In the genomic region with DNA sequence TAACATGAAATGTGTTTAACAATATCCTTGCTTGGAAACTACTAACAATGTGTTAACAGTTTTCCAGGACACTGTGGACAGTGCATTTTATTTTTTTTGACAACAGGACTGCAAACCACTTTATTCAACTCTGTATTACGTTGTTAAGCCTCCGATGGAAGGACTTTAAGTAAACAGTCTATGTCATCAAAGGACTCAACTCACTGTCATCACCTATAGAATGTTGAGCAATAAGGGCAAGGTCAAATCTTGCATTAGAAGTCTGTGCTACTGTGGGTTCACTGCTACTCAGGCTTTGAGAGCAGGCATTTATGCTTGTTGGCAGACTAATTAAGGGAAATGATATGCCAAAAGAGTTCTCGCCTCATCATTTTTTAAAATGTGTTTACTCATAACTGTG, we compare ENCODE assay signal across 1 cellular context.
TF ChIP-seq lines count a peak whose summit lies in the region.

No MANE protein-coding gene starts in this region.

TF ChIP-seq in HepG2, 621 proteins besides CTCF, POLR2A, EP300 and RAD21 (continued from another document and continues in another):
- TF ChIP-seq, protein P1, sequence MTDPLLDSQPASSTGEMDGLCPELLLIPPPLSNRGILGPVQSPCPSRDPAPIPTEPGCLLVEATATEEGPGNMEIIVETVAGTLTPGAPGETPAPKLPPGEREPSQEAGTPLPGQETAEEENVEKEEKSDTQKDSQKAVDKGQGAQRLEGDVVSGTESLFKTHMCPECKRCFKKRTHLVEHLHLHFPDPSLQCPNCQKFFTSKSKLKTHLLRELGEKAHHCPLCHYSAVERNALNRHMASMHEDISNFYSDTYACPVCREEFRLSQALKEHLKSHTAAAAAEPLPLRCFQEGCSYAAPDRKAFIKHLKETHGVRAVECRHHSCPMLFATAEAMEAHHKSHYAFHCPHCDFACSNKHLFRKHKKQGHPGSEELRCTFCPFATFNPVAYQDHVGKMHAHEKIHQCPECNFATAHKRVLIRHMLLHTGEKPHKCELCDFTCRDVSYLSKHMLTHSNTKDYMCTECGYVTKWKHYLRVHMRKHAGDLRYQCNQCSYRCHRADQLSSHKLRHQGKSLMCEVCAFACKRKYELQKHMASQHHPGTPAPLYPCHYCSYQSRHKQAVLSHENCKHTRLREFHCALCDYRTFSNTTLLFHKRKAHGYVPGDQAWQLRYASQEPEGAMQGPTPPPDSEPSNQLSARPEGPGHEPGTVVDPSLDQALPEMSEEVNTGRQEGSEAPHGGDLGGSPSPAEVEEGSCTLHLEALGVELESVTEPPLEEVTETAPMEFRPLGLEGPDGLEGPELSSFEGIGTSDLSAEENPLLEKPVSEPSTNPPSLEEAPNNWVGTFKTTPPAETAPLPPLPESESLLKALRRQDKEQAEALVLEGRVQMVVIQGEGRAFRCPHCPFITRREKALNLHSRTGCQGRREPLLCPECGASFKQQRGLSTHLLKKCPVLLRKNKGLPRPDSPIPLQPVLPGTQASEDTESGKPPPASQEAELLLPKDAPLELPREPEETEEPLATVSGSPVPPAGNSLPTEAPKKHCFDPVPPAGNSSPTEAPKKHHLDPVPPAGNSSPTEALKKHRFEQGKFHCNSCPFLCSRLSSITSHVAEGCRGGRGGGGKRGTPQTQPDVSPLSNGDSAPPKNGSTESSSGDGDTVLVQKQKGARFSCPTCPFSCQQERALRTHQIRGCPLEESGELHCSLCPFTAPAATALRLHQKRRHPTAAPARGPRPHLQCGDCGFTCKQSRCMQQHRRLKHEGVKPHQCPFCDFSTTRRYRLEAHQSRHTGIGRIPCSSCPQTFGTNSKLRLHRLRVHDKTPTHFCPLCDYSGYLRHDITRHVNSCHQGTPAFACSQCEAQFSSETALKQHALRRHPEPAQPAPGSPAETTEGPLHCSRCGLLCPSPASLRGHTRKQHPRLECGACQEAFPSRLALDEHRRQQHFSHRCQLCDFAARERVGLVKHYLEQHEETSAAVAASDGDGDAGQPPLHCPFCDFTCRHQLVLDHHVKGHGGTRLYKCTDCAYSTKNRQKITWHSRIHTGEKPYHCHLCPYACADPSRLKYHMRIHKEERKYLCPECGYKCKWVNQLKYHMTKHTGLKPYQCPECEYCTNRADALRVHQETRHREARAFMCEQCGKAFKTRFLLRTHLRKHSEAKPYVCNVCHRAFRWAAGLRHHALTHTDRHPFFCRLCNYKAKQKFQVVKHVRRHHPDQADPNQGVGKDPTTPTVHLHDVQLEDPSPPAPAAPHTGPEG (CRISPR knock-in tag; IDR thresholded peaks at IDR 0.05), result no peak
- TF ChIP-seq ZFP41 (CRISPR knock-in tag; IDR thresholded peaks at IDR 0.05; ENCODE audit: borderline replicate concordance) (no peak), ZNF207 (IDR thresholded peaks at IDR 0.05; ENCODE audit: borderline replicate concordance) (no peak), BCL6 (CRISPR knock-in tag; IDR thresholded peaks at IDR 0.05) (peak; percentile 45; the same call in 1 of the 2 replicates), JUN (CRISPR knock-in tag; IDR thresholded peaks at IDR 0.05) (no peak), PAX8 (CRISPR knock-in tag; IDR thresholded peaks at IDR 0.05; ENCODE audit: borderline replicate concordance) (no peak), CCAR2 (optimal IDR thresholded peaks at IDR 0.05; ENCODE audit: low read depth, low read length) (no peak), ETV5 (CRISPR knock-in tag; IDR thresholded peaks at IDR 0.05; ENCODE audit: borderline replicate concordance) (no peak), NFE2L2 (IDR thresholded peaks at IDR 0.05; ENCODE audit: low read length) (no peak), GATAD2A (CRISPR knock-in tag; IDR thresholded peaks at IDR 0.05) (peak; percentile 70), ZNF670 (CRISPR knock-in tag; IDR thresholded peaks at IDR 0.05; ENCODE audit: borderline replicate concordance) (no peak), NR2F6 (IDR thresholded peaks at IDR 0.05) (peak; percentile 51), NR2F6 (CRISPR knock-in tag; IDR thresholded peaks at IDR 0.05) (peak; percentile 88), ZNF263 (CRISPR knock-in tag; IDR thresholded peaks at IDR 0.05) (no peak), ZFP1 (CRISPR knock-in tag; IDR thresholded peaks at IDR 0.05) (no peak), ZNF24 (IDR thresholded peaks at IDR 0.05) (no peak), ZNF3 (CRISPR knock-in tag; IDR thresholded peaks at IDR 0.05) (no peak), SAP130 (CRISPR knock-in tag; IDR thresholded peaks at IDR 0.05; ENCODE audit: low read depth) (0 out of 2 replicates have a peak, but pooled peaks have one; percentile 28), HNF4A (CRISPR knock-in tag; IDR thresholded peaks at IDR 0.05) (peak; percentile 44; the same call in 1 of the 2 replicates), TAF15 (IDR thresholded peaks at IDR 0.05; ENCODE audit: low read depth, low read length, poor library complexity, severe bottlenecking) (no peak)
- TF ChIP-seq, protein P2, sequence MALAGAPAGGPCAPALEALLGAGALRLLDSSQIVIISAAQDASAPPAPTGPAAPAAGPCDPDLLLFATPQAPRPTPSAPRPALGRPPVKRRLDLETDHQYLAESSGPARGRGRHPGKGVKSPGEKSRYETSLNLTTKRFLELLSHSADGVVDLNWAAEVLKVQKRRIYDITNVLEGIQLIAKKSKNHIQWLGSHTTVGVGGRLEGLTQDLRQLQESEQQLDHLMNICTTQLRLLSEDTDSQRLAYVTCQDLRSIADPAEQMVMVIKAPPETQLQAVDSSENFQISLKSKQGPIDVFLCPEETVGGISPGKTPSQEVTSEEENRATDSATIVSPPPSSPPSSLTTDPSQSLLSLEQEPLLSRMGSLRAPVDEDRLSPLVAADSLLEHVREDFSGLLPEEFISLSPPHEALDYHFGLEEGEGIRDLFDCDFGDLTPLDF (CRISPR knock-in tag; IDR thresholded peaks at IDR 0.05), result no peak
- TF ChIP-seq, protein P3, sequence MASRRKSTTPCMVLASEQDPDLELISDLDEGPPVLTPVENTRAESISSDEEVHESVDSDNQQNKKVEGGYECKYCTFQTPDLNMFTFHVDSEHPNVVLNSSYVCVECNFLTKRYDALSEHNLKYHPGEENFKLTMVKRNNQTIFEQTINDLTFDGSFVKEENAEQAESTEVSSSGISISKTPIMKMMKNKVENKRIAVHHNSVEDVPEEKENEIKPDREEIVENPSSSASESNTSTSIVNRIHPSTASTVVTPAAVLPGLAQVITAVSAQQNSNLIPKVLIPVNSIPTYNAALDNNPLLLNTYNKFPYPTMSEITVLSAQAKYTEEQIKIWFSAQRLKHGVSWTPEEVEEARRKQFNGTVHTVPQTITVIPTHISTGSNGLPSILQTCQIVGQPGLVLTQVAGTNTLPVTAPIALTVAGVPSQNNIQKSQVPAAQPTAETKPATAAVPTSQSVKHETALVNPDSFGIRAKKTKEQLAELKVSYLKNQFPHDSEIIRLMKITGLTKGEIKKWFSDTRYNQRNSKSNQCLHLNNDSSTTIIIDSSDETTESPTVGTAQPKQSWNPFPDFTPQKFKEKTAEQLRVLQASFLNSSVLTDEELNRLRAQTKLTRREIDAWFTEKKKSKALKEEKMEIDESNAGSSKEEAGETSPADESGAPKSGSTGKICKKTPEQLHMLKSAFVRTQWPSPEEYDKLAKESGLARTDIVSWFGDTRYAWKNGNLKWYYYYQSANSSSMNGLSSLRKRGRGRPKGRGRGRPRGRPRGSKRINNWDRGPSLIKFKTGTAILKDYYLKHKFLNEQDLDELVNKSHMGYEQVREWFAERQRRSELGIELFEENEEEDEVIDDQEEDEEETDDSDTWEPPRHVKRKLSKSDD (CRISPR knock-in tag; IDR thresholded peaks at IDR 0.05; ENCODE audit: low read depth), result peak; percentile 60; the same call in 1 of the 2 replicates
- TF ChIP-seq, protein P4, sequence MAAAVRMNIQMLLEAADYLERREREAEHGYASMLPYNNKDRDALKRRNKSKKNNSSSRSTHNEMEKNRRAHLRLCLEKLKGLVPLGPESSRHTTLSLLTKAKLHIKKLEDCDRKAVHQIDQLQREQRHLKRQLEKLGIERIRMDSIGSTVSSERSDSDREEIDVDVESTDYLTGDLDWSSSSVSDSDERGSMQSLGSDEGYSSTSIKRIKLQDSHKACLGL (CRISPR knock-in tag; IDR thresholded peaks at IDR 0.05), result no peak
- TF ChIP-seq, protein P5, sequence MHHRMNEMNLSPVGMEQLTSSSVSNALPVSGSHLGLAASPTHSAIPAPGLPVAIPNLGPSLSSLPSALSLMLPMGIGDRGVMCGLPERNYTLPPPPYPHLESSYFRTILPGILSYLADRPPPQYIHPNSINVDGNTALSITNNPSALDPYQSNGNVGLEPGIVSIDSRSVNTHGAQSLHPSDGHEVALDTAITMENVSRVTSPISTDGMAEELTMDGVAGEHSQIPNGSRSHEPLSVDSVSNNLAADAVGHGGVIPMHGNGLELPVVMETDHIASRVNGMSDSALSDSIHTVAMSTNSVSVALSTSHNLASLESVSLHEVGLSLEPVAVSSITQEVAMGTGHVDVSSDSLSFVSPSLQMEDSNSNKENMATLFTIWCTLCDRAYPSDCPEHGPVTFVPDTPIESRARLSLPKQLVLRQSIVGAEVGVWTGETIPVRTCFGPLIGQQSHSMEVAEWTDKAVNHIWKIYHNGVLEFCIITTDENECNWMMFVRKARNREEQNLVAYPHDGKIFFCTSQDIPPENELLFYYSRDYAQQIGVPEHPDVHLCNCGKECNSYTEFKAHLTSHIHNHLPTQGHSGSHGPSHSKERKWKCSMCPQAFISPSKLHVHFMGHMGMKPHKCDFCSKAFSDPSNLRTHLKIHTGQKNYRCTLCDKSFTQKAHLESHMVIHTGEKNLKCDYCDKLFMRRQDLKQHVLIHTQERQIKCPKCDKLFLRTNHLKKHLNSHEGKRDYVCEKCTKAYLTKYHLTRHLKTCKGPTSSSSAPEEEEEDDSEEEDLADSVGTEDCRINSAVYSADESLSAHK (CRISPR knock-in tag; IDR thresholded peaks at IDR 0.05; ENCODE audit: borderline replicate concordance), result no peak
- TF ChIP-seq, protein P6, sequence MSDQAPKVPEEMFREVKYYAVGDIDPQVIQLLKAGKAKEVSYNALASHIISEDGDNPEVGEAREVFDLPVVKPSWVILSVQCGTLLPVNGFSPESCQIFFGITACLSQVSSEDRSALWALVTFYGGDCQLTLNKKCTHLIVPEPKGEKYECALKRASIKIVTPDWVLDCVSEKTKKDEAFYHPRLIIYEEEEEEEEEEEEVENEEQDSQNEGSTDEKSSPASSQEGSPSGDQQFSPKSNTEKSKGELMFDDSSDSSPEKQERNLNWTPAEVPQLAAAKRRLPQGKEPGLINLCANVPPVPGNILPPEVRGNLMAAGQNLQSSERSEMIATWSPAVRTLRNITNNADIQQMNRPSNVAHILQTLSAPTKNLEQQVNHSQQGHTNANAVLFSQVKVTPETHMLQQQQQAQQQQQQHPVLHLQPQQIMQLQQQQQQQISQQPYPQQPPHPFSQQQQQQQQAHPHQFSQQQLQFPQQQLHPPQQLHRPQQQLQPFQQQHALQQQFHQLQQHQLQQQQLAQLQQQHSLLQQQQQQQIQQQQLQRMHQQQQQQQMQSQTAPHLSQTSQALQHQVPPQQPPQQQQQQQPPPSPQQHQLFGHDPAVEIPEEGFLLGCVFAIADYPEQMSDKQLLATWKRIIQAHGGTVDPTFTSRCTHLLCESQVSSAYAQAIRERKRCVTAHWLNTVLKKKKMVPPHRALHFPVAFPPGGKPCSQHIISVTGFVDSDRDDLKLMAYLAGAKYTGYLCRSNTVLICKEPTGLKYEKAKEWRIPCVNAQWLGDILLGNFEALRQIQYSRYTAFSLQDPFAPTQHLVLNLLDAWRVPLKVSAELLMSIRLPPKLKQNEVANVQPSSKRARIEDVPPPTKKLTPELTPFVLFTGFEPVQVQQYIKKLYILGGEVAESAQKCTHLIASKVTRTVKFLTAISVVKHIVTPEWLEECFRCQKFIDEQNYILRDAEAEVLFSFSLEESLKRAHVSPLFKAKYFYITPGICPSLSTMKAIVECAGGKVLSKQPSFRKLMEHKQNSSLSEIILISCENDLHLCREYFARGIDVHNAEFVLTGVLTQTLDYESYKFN (CRISPR knock-in tag; conservative IDR thresholded peaks at IDR 0.05), result no peak
- TF ChIP-seq, protein P7, sequence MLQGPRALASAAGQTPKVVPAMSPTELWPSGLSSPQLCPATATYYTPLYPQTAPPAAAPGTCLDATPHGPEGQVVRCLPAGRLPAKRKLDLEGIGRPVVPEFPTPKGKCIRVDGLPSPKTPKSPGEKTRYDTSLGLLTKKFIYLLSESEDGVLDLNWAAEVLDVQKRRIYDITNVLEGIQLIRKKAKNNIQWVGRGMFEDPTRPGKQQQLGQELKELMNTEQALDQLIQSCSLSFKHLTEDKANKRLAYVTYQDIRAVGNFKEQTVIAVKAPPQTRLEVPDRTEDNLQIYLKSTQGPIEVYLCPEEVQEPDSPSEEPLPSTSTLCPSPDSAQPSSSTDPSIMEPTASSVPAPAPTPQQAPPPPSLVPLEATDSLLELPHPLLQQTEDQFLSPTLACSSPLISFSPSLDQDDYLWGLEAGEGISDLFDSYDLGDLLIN (CRISPR knock-in tag; IDR thresholded peaks at IDR 0.05; ENCODE audit: borderline replicate concordance), result no peak
- TF ChIP-seq, protein P8, sequence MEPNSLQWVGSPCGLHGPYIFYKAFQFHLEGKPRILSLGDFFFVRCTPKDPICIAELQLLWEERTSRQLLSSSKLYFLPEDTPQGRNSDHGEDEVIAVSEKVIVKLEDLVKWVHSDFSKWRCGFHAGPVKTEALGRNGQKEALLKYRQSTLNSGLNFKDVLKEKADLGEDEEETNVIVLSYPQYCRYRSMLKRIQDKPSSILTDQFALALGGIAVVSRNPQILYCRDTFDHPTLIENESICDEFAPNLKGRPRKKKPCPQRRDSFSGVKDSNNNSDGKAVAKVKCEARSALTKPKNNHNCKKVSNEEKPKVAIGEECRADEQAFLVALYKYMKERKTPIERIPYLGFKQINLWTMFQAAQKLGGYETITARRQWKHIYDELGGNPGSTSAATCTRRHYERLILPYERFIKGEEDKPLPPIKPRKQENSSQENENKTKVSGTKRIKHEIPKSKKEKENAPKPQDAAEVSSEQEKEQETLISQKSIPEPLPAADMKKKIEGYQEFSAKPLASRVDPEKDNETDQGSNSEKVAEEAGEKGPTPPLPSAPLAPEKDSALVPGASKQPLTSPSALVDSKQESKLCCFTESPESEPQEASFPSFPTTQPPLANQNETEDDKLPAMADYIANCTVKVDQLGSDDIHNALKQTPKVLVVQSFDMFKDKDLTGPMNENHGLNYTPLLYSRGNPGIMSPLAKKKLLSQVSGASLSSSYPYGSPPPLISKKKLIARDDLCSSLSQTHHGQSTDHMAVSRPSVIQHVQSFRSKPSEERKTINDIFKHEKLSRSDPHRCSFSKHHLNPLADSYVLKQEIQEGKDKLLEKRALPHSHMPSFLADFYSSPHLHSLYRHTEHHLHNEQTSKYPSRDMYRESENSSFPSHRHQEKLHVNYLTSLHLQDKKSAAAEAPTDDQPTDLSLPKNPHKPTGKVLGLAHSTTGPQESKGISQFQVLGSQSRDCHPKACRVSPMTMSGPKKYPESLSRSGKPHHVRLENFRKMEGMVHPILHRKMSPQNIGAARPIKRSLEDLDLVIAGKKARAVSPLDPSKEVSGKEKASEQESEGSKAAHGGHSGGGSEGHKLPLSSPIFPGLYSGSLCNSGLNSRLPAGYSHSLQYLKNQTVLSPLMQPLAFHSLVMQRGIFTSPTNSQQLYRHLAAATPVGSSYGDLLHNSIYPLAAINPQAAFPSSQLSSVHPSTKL (CRISPR knock-in tag; IDR thresholded peaks at IDR 0.05), result peak; percentile 65
